ENCODE assay signal across 1 cellular context in genomic region chr17:42517516-42517915, GRCh38.
TF ChIP-seq lines count a peak whose summit lies in the region.

No MANE protein-coding gene starts in this region.

TF ChIP-seq in HepG2, 621 proteins besides CTCF, POLR2A, EP300 and RAD21 (continued from another document and continues in another):
- TF ChIP-seq PAXIP1 (CRISPR knock-in tag; conservative IDR thresholded peaks at IDR 0.05) = no peak
- TF ChIP-seq STAG1 (CRISPR knock-in tag; IDR thresholded peaks at IDR 0.05) = peak; percentile 95
- no peak for TF ChIP-seq CSRNP1 (CRISPR knock-in tag; IDR thresholded peaks at IDR 0.05)
- peak; percentile 47; the same call in 1 of the 2 replicates for TF ChIP-seq HOXA3 (CRISPR knock-in tag; IDR thresholded peaks at IDR 0.05)
- no peak for TF ChIP-seq XBP1 (CRISPR knock-in tag; IDR thresholded peaks at IDR 0.05)
- no peak for TF ChIP-seq PRMT3 (CRISPR knock-in tag; IDR thresholded peaks at IDR 0.05; ENCODE audit: borderline replicate concordance, low read depth)
- no peak for TF ChIP-seq ZNF775 (CRISPR knock-in tag; IDR thresholded peaks at IDR 0.05; ENCODE audit: borderline replicate concordance)
- no peak for TF ChIP-seq PRPF4 (IDR thresholded peaks at IDR 0.05; ENCODE audit: low read depth, low read length, poor library complexity, severe bottlenecking)
- no peak for TF ChIP-seq PCBP1 (IDR thresholded peaks at IDR 0.05; ENCODE audit: borderline replicate concordance, low read depth, low read length)
- no peak for TF ChIP-seq RCOR2 (CRISPR knock-in tag; IDR thresholded peaks at IDR 0.05)
- TF ChIP-seq MTF2 (CRISPR knock-in tag; IDR thresholded peaks at IDR 0.05; ENCODE audit: borderline replicate concordance) = no peak
- no peak for TF ChIP-seq POLR2AphosphoS2 (IDR thresholded peaks at IDR 0.05; ENCODE audit: low read depth, low read length)
- TF ChIP-seq SATB2 (CRISPR knock-in tag; IDR thresholded peaks at IDR 0.05) = no peak
- no peak for TF ChIP-seq ARNTL (CRISPR knock-in tag; IDR thresholded peaks at IDR 0.05)
- peak; percentile 33; the same call in 1 of the 2 replicates for TF ChIP-seq GABPB1 (CRISPR knock-in tag; IDR thresholded peaks at IDR 0.05)
- TF ChIP-seq PBX3 (CRISPR knock-in tag; IDR thresholded peaks at IDR 0.05; ENCODE audit: borderline replicate concordance) = no peak
- TF ChIP-seq ZMYM3 (CRISPR knock-in tag; IDR thresholded peaks at IDR 0.05) = peak; percentile 17; the same call in 1 of the 2 replicates
- TF ChIP-seq MYC (CRISPR knock-in tag; IDR thresholded peaks at IDR 0.05; ENCODE audit: borderline replicate concordance) = peak; percentile 44; the same call in 1 of the 2 replicates
- no peak for TF ChIP-seq ZNF597 (CRISPR knock-in tag; IDR thresholded peaks at IDR 0.05)
- no peak for TF ChIP-seq CHD2 (IDR thresholded peaks at IDR 0.05; ENCODE audit: low read depth, low read length)
- no peak for TF ChIP-seq ZBTB40 (IDR thresholded peaks at IDR 0.05)
- TF ChIP-seq ZBTB40 (CRISPR knock-in tag; IDR thresholded peaks at IDR 0.05) = no peak
- TF ChIP-seq ZNF562 (CRISPR knock-in tag; IDR thresholded peaks at IDR 0.05; ENCODE audit: borderline replicate concordance) = no peak
- TF ChIP-seq ARID3A (IDR thresholded peaks at IDR 0.05; ENCODE audit: low read depth, low read length) = no peak
- peak; percentile 45; the same call in 1 of the 2 replicates for TF ChIP-seq KDM4B (CRISPR knock-in tag; IDR thresholded peaks at IDR 0.05)
- TF ChIP-seq MTERF4 (CRISPR knock-in tag; IDR thresholded peaks at IDR 0.05) = no peak
- TF ChIP-seq ZNF280D (CRISPR knock-in tag; IDR thresholded peaks at IDR 0.05) = no peak
- peak; percentile 70 for TF ChIP-seq RXRA (CRISPR knock-in tag; IDR thresholded peaks at IDR 0.05)
- no peak for TF ChIP-seq ZNF367 (CRISPR knock-in tag; IDR thresholded peaks at IDR 0.05; ENCODE audit: borderline replicate concordance)
- no peak for TF ChIP-seq BRF2 (CRISPR knock-in tag; IDR thresholded peaks at IDR 0.05)
- TF ChIP-seq THAP8 (CRISPR knock-in tag; IDR thresholded peaks at IDR 0.05; ENCODE audit: borderline replicate concordance) = no peak
